Comparison of ENCODE assay signal across 14 cellular contexts in genomic region chr22:45775569-45776312, GRCh38.
DNase-seq lines count a peak whose midpoint lies in the region; ATAC-seq, FAIRE-seq and TF ChIP-seq lines count a peak whose summit lies in the region.
"Had no signal": no experiment of that assay in that cellular context is flagged by ENCODE, and none has a peak within 500 bp of the region (broad histone marks: within the 10 kb centered on the region; RNA-seq: fewer than 3 reads in every experiment).

No MANE protein-coding gene starts in this region.

- H3K36me3 Mint-ChIP-seq in activated naive CD8-positive, alpha-beta T cell treated with anti-CD3 and anti-CD28 coated beads, Interleukin-2, amount 50 U/mL, for 24 hours (ENCODE audit: low read depth) = peaks cover 18% of the 10 kb centered on the region
- H3K36me3 Mint-ChIP-seq: natural killer cell had no signal

- H3K9me3 Mint-ChIP-seq in activated naive CD8-positive, alpha-beta T cell treated with anti-CD3 and anti-CD28 coated beads, Interleukin-2, amount 50 U/mL, for 24 hours = no peaks in the 10 kb centered on the region
- H3K9me3 Mint-ChIP-seq: natural killer cell had no signal

- DNase-seq in GM12892 (ENCODE audit: insufficient read length) (no peak), PC-3 (no peak), DMS153 (lab: John Stamatoyannopoulos, UW) (no peak), posterior cingulate gyrus (no peak), SK-N-DZ (ENCODE audit: low spot score) (no peak)
- DNase-seq in activated naive CD8-positive, alpha-beta T cell treated with anti-CD3 and anti-CD28 coated beads, Interleukin-2, amount 50 U/mL, for 24 hours = no peak
- DNase-seq: activated effector memory CD4-positive, alpha-beta T cell treated with anti-CD3 and anti-CD28 coated beads, Interleukin-2, amount 50 U/mL, for 16 hours; C1 segment of cervical spinal cord; colonic mucosa; natural killer cell; NCI-H345 had no signal

- H3K36me3 ChIP-seq in PC-3 (ENCODE audit: low read depth, low read length) = 0 out of 2 replicates have a peak, but pooled peaks cover 8% of the 10 kb centered on the region
- H3K36me3 ChIP-seq: colonic mucosa, thoracic aorta had no signal

- no peak for TF ChIP-seq CTCF in PC-3 (conservative IDR thresholded peaks at IDR 0.05; ENCODE audit: low read depth, low read length)

- H3K4me3 Mint-ChIP-seq in activated naive CD8-positive, alpha-beta T cell treated with anti-CD3 and anti-CD28 coated beads, Interleukin-2, amount 50 U/mL, for 24 hours = no peak overlapping the region
- H3K4me3 Mint-ChIP-seq: natural killer cell had no signal

- peak; percentile 85 for FAIRE-seq in GM12892 (lab: Jason Lieb, UNC)

- peaks cover 19% of the 10 kb centered on the region for H3K4me1 Mint-ChIP-seq in activated naive CD8-positive, alpha-beta T cell treated with anti-CD3 and anti-CD28 coated beads, Interleukin-2, amount 50 U/mL, for 24 hours

- CTCF ChIA-PET in PC-3 (lab: Charles Lee) = no interaction called here

- peak overlapping the region; percentile 73; the same call in 1 of the 2 replicates for H3K27ac ChIP-seq in PC-3 (ENCODE audit: low read length)
- H3K27ac ChIP-seq: colonic mucosa, thoracic aorta had no signal

- peaks cover 28% of the 10 kb centered on the region for H3K4me1 ChIP-seq in PC-3 (ENCODE audit: insufficient read depth, low read length)
- H3K4me1 ChIP-seq: colonic mucosa had no signal

- H3K27me3 Mint-ChIP-seq in activated naive CD8-positive, alpha-beta T cell treated with anti-CD3 and anti-CD28 coated beads, Interleukin-2, amount 50 U/mL, for 24 hours = no peaks in the 10 kb centered on the region

- H2AFZ ChIP-seq in PC-3 (ENCODE audit: low read length) = no peak overlapping the region

- no peak overlapping the region for H3K27ac Mint-ChIP-seq in activated naive CD8-positive, alpha-beta T cell treated with anti-CD3 and anti-CD28 coated beads, Interleukin-2, amount 50 U/mL, for 24 hours
- H3K27ac Mint-ChIP-seq: natural killer cell had no signal

- intact Hi-C loops in PC-3 (cut with micrococcal nuclease) = no loop called here
- intact Hi-C loops in posterior cingulate gyrus (cut with DNase I) = no loop called here

- POLR2A ChIA-PET in PC-3 (lab: Charles Lee; ENCODE audit: unreplicated experiment) = no interaction called here

- peak; percentile 50; the same call in 1 of the 2 replicates for TF ChIP-seq POLR2A in GM12892 (IDR thresholded peaks at IDR 0.05; ENCODE audit: low read depth, low read length)

- peaks cover 22% of the 10 kb centered on the region for H3F3A ChIP-seq in PC-3 (ENCODE audit: low read length, unreplicated experiment)

- H4K20me1 ChIP-seq in PC-3 (ENCODE audit: low read length) = no peaks in the 10 kb centered on the region

- H3K27me3 ChIP-seq in PC-3 (ENCODE audit: low read length) = no peaks in the 10 kb centered on the region
- H3K27me3 ChIP-seq: colonic mucosa had no signal

- ATAC-seq in GM19455 (IDR thresholded peaks at IDR 0.05; ENCODE audit: unreplicated experiment) (peak; percentile 60), HG03060 (IDR thresholded peaks at IDR 0.05; ENCODE audit: low read depth, unreplicated experiment) (peak; percentile 83), PC-3 (no peak)
- ATAC-seq in activated naive CD8-positive, alpha-beta T cell treated with anti-CD3 and anti-CD28 coated beads, Interleukin-2, amount 50 U/mL, for 24 hours = no peak
- ATAC-seq: natural killer cell had no signal

- BruUV-seq in PC-3 (replicated peaks; lab: Mats Ljungman, UMichigan) = no TSS peak

- peaks cover 37% of the 10 kb centered on the region for H3K79me2 ChIP-seq in PC-3 (ENCODE audit: low read length)

- H3K4me2 ChIP-seq in PC-3 (ENCODE audit: low read length) = no peak overlapping the region

- H3K9me2 ChIP-seq in PC-3 (replicated peaks; ENCODE audit: low read length) = no peaks in the 10 kb centered on the region

- H3K9ac ChIP-seq in PC-3 (ENCODE audit: low read length) = no peak overlapping the region

- H3K4me3 ChIP-seq in PC-3 (ENCODE audit: low read length) = no peak overlapping the region
- H3K4me3 ChIP-seq: colonic mucosa, thoracic aorta had no signal

- no peaks in the 10 kb centered on the region for H3K9me3 ChIP-seq in PC-3 (ENCODE audit: low read length)
- H3K9me3 ChIP-seq: colonic mucosa, thoracic aorta had no signal

Comparison
In these comparisons a context has a peak if more than half of its experiments do, and no peak if none do; other contexts are left out.
1. ATAC-seq: peak in GM19455 (single experiment) and HG03060 (single experiment); none in PC-3 (single experiment) and activated naive CD8-positive, alpha-beta T cell treated with anti-CD3 and anti-CD28 coated beads, Interleukin-2, amount 50 U/mL, for 24 hours (single experiment).